Comparison of ENCODE assay signal across 20 cellular contexts in the genomic region with DNA sequence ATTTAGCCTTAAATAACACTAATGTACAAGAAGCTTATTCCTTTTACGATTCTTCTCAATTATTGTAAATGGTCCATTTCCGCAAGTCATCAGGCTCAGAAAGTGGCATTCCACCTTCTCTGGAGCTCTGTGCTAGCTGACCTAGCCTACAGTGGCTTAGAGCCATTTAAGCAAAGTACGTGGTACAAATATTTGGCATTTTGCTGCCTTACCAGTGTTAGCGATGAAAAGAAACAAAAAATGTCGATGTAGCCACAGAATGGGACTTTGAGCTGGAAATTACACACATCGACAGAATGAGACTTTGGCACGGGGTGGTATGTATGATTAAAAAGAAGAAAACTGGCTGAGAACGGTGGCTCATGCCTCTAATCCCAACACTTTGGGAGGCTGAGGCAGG. TPM values are rescaled to one million over a fixed set of nuclear protein-coding genes. Genes with fewer than 3 reads are reported as not detected.
A peak's percentile ranks its signal among the peaks of the same experiment; 100 is the strongest.
DNase-seq lines count a peak whose midpoint lies in the region; ATAC-seq, FAIRE-seq and TF ChIP-seq lines count a peak whose summit lies in the region.
"Had no signal": no experiment of that assay in that cellular context is flagged by ENCODE, and none has a peak within 500 bp of the region (broad histone marks: within the 10 kb centered on the region; RNA-seq: fewer than 3 reads in every experiment).

No MANE protein-coding gene starts in this region.

- no peak for TF ChIP-seq POLR2A in suprapubic skin (IDR thresholded peaks at IDR 0.05)

- no peaks in the 10 kb centered on the region for H3K36me3 Mint-ChIP-seq in activated naive CD4-positive, alpha-beta T cell treated with anti-CD3 and anti-CD28 coated beads for 36 hours (ENCODE audit: low read depth)
- H3K36me3 Mint-ChIP-seq in activated CD8-positive, alpha-beta T cell treated with anti-CD3 and anti-CD28 coated beads for 36 hours (ENCODE audit: low read depth), result no peaks in the 10 kb centered on the region

- TF ChIP-seq EP300 in suprapubic skin (IDR thresholded peaks at IDR 0.05), result no peak

- no peaks in the 10 kb centered on the region for H3K9me3 Mint-ChIP-seq in activated naive CD4-positive, alpha-beta T cell treated with anti-CD3 and anti-CD28 coated beads for 36 hours
- H3K9me3 Mint-ChIP-seq in activated CD8-positive, alpha-beta T cell treated with anti-CD3 and anti-CD28 coated beads for 36 hours, result peaks cover 7% of the 10 kb centered on the region

- H3K27ac ChIP-seq in epithelial cell of prostate (peak overlapping the region; percentile 94), suprapubic skin (peak overlapping the region; percentile 34), ascending aorta (peak overlapping the region in 1 of 2 donors; percentile 71)
- H3K27ac ChIP-seq: coronary artery, gastrocnemius medialis, PC-9, psoas muscle, stomach, vagina had no signal

- TF ChIP-seq CTCF in activated CD8-positive, alpha-beta T cell treated with anti-CD3 and anti-CD28 coated beads for 36 hours (IDR thresholded peaks at IDR 0.05), result no peak
- TF ChIP-seq CTCF in suprapubic skin (IDR thresholded peaks at IDR 0.05) (no peak), D721Med (IDR thresholded peaks at IDR 0.05; ENCODE audit: insufficient read depth, missing control alignments) (no peak), ascending aorta (IDR thresholded peaks at IDR 0.05) (no peak)

- H3K27ac Mint-ChIP-seq in activated naive CD4-positive, alpha-beta T cell treated with anti-CD3 and anti-CD28 coated beads for 36 hours, result peak overlapping the region; percentile 82
- peak overlapping the region; percentile 65 for H3K27ac Mint-ChIP-seq in activated CD8-positive, alpha-beta T cell treated with anti-CD3 and anti-CD28 coated beads for 36 hours
- H3K27ac Mint-ChIP-seq: activated B cell treated with CpG ODN at 0.5 μM for 24 hours had no signal

- H3K4me1 ChIP-seq in suprapubic skin (peaks cover 13% of the 10 kb centered on the region), ascending aorta (peaks cover 6 to 9% of the 10 kb centered on the region in 2 donors)
- H3K4me1 ChIP-seq: gastrocnemius medialis, psoas muscle, vagina had no signal

- H3K4me3 Mint-ChIP-seq in activated naive CD4-positive, alpha-beta T cell treated with anti-CD3 and anti-CD28 coated beads for 36 hours, result no peak overlapping the region
- no peak overlapping the region for H3K4me3 Mint-ChIP-seq in activated CD8-positive, alpha-beta T cell treated with anti-CD3 and anti-CD28 coated beads for 36 hours
- H3K4me3 Mint-ChIP-seq: activated B cell treated with CpG ODN at 0.5 μM for 24 hours had no signal

- H3K27me3 ChIP-seq in suprapubic skin, result no peaks in the 10 kb centered on the region
- no peaks in the 10 kb centered on the region for H3K27me3 ChIP-seq in ascending aorta
- H3K27me3 ChIP-seq: gastrocnemius medialis, stomach, vagina had no signal

- H3K27me3 Mint-ChIP-seq in activated naive CD4-positive, alpha-beta T cell treated with anti-CD3 and anti-CD28 coated beads for 36 hours (ENCODE audit: low read depth), result peaks cover 2% of the 10 kb centered on the region
- peaks cover 3% of the 10 kb centered on the region for H3K27me3 Mint-ChIP-seq in activated CD8-positive, alpha-beta T cell treated with anti-CD3 and anti-CD28 coated beads for 36 hours

- H3K36me3 ChIP-seq in suprapubic skin (no peaks in the 10 kb centered on the region), ascending aorta (no peaks in the 10 kb centered on the region)
- H3K36me3 ChIP-seq: gastrocnemius medialis, stomach, vagina had no signal

- H3K9me3 ChIP-seq in suprapubic skin, result no peaks in the 10 kb centered on the region
- H3K9me3 ChIP-seq in ascending aorta, result peaks cover 3 to 18% of the 10 kb centered on the region in 2 donors
- H3K9me3 ChIP-seq: gastrocnemius medialis, psoas muscle, vagina had no signal

- DNase-seq in activated naive CD4-positive, alpha-beta T cell treated with anti-CD3 and anti-CD28 coated beads for 36 hours, result no peak
- DNase-seq in activated naive CD4-positive, alpha-beta T cell treated with Interleukin-2 at 50 U/mL for 16 hours, result no peak
- no peak for DNase-seq in activated CD8-positive, alpha-beta T cell treated with anti-CD3 and anti-CD28 coated beads for 36 hours
- DNase-seq in epithelial cell of prostate (ENCODE audit: low read depth, low spot score), result no peak
- DNase-seq in suprapubic skin (ENCODE audit: low spot score in 2 of 2), result no peak
- no peak for DNase-seq in D721Med (ENCODE audit: insufficient read length, low spot score)
- no peak for DNase-seq in ascending aorta (ENCODE audit: low spot score in 2 of 2)
- DNase-seq: activated B cell treated with CpG ODN at 0.5 μM for 24 hours, gastrocnemius medialis, left ventricle myocardium superior, NCI-H1048, NCI-H2107, NCI-H748 treated with DMSO at 0.1 percent for 48 hours, PC-9, psoas muscle, stomach had no signal

- no peak for FAIRE-seq in D721Med (lab: Jason Lieb, UNC)

- POLR2A ChIA-PET in activated CD8-positive, alpha-beta T cell treated with anti-CD3 and anti-CD28 coated beads for 36 hours (lab: Charles Lee), result interaction anchor here (1.4 kb wide), 1 partner anchor 13 kb away, joined by 8 read pairs; no protein-coding TSS in a partner anchor

- intact Hi-C loops in activated naive CD4-positive, alpha-beta T cell treated with anti-CD3 and anti-CD28 coated beads for 36 hours (cut with micrococcal nuclease), result loop anchor here (1.0 kb wide), 2 partner anchors 13 to 46 kb away; no protein-coding TSS in a partner anchor
- intact Hi-C loops in activated CD8-positive, alpha-beta T cell treated with anti-CD3 and anti-CD28 coated beads for 36 hours (cut with micrococcal nuclease), result no loop called here
- intact Hi-C loops in ascending aorta (cut with DNase I), result no loop called here

- CTCF ChIA-PET in activated naive CD4-positive, alpha-beta T cell treated with anti-CD3 and anti-CD28 coated beads for 36 hours (lab: Charles Lee), result interaction anchor here (0.6 to 1.1 kb wide), 4 partner anchors 13 to 536 kb away, joined by 3 to 5 read pairs (median 3); no protein-coding TSS in a partner anchor
- CTCF ChIA-PET in activated CD8-positive, alpha-beta T cell treated with anti-CD3 and anti-CD28 coated beads for 36 hours (lab: Charles Lee), result no interaction called here

- WGBS in suprapubic skin, result 66% methylated on average over 8 of the region's 8 CpGs

- H3K4me3 ChIP-seq in suprapubic skin, result no peak overlapping the region
- no peak overlapping the region for H3K4me3 ChIP-seq in ascending aorta
- H3K4me3 ChIP-seq: coronary artery, gastrocnemius medialis, PC-9, psoas muscle, stomach, vagina had no signal

- no peak for ATAC-seq in activated CD8-positive, alpha-beta T cell treated with anti-CD3 and anti-CD28 coated beads for 36 hours
- no peak for ATAC-seq in HG02763 (IDR thresholded peaks at IDR 0.05; ENCODE audit: unreplicated experiment)
- ATAC-seq: gastrocnemius medialis, left ventricle myocardium superior, psoas muscle had no signal

- H3K4me1 Mint-ChIP-seq in activated naive CD4-positive, alpha-beta T cell treated with anti-CD3 and anti-CD28 coated beads for 36 hours (ENCODE audit: low read depth), result peaks cover 20% of the 10 kb centered on the region
- peaks cover 17% of the 10 kb centered on the region for H3K4me1 Mint-ChIP-seq in activated CD8-positive, alpha-beta T cell treated with anti-CD3 and anti-CD28 coated beads for 36 hours (ENCODE audit: low read depth)
- H3K4me1 Mint-ChIP-seq: activated B cell treated with CpG ODN at 0.5 μM for 24 hours had no signal

RNA-seq across cellular contexts. Expression of gene OVAAL, which starts 26.1 kb away (rescaled TPM):
- not detected for total RNA-seq in activated naive CD4-positive, alpha-beta T cell treated with anti-CD3 and anti-CD28 coated beads for 36 hours
- not detected for total RNA-seq in activated CD8-positive, alpha-beta T cell treated with anti-CD3 and anti-CD28 coated beads for 36 hours
- not detected for total RNA-seq in suprapubic skin
- not detected for total RNA-seq in ascending aorta
- total RNA-seq: activated B cell treated with CpG ODN at 0.5 μM for 24 hours, endothelial cell of umbilical vein, gastrocnemius medialis, PC-9, psoas muscle, stomach, vagina had no signal

RNA-seq across cellular contexts. Expression of gene XPR1, which starts 47.0 kb away (rescaled TPM):
- 10 to 100 TPM; 14.8 to 18.1 TPM for total RNA-seq in activated naive CD4-positive, alpha-beta T cell treated with anti-CD3 and anti-CD28 coated beads for 36 hours
- 10 to 100 TPM; 12.8 to 14.4 TPM for total RNA-seq in activated CD8-positive, alpha-beta T cell treated with anti-CD3 and anti-CD28 coated beads for 36 hours
- total RNA-seq in suprapubic skin (10 to 100 TPM; 13.4 to 22.1 (median 14.9) TPM), ascending aorta (41.6 TPM)
